Comparison of ENCODE assay signal across 15 cellular contexts in the genomic region with DNA sequence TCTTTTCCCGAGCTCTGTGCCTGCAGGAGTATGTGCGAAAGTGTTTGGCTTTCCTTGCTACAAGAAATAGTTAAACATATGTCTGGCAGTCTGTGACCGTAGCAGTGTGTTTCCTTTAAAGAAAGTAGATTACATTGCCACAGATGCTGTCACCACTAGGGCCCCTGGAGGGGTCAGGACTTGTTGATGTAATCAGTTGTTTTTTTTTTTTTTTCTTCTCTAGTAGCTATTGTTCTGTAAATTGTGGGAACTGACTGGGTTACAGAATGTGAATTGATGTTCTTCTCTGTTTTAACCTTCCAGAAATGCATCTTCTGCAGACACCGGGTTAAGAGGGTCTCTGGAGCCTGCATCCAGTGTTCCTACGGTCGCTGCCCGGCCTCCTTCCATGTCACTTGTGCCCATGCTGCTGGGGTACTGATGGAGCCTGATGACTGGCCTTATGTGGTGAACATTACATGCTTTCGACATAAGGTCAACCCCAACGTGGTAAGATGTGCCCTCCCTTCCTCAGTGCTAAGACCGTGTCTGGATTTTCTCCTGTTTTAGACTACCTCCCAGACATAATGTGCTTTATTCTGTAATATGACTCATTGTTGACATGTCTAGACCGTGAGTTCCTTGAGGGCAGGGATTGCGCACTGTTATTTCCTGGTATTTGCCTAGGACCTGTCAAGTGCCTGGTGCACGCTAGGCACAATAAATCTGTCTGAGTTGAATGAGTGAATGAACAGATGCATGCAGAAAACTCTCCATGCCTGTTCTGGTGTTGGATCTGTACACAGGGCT.
DNase-seq lines count a peak whose midpoint lies in the region; ATAC-seq, FAIRE-seq and TF ChIP-seq lines count a peak whose summit lies in the region.
"Had no signal": no experiment of that assay in that cellular context is flagged by ENCODE, and none has a peak within 500 bp of the region (broad histone marks: within the 10 kb centered on the region; RNA-seq: fewer than 3 reads in every experiment).

No MANE protein-coding gene starts in this region.

- H3K27ac ChIP-seq in HEK293 (ENCODE audit: extremely low read depth, low read depth, low read length) = no peak overlapping the region
- H3K27ac ChIP-seq in epithelial cell of prostate = no peak overlapping the region
- no peak overlapping the region for H3K27ac ChIP-seq in thyroid gland
- H3K27ac ChIP-seq: SJCRH30, suprapubic skin had no signal

- peaks cover 25 to 31% of the 10 kb centered on the region in 2 donors for H3K36me3 Mint-ChIP-seq in activated naive CD4-positive, alpha-beta T cell treated with anti-CD3 and anti-CD28 coated beads, Interleukin-2, amount 50 U/mL, for 72 hours

- H3K36me3 ChIP-seq in HEK293 (ENCODE audit: control insufficient read depth in 2 of 2, insufficient read depth in 1 of 2, low read length in 2 of 2) (no peaks in the 10 kb centered on the region), thyroid gland (peaks cover 4 to 6% of the 10 kb centered on the region in 2 donors)
- H3K36me3 ChIP-seq: SJCRH30 had no signal

- TF ChIP-seq POLR2A in thyroid gland (IDR thresholded peaks at IDR 0.05) = no peak

- TF ChIP-seq CTCF in HEK293 (tag by site-specific recombination; IDR thresholded peaks at IDR 0.05) = no peak
- TF ChIP-seq CTCF in thyroid gland (IDR thresholded peaks at IDR 0.05) = no peak

- H3K4me3 ChIP-seq in HEK293 (ENCODE audit: low read depth, low read length) (no peak overlapping the region), thyroid gland (replicated peaks in 1 of 3) (no peak overlapping the region)
- H3K4me3 ChIP-seq: SJCRH30, suprapubic skin had no signal

- peaks cover 0 to 5% of the 10 kb centered on the region in 2 donors for H3K9me3 Mint-ChIP-seq in activated naive CD4-positive, alpha-beta T cell treated with anti-CD3 and anti-CD28 coated beads, Interleukin-2, amount 50 U/mL, for 72 hours

- intact Hi-C loops in thyroid gland (cut with DNase I) = no loop called here

- no peak overlapping the region for H3K27ac Mint-ChIP-seq in activated naive CD4-positive, alpha-beta T cell treated with anti-CD3 and anti-CD28 coated beads, Interleukin-2, amount 50 U/mL, for 72 hours
- H3K27ac Mint-ChIP-seq: activated T-cell treated with anti-CD3 and anti-CD28 coated beads, Interleukin-2, amount 50 U/mL, for 72 hours had no signal

- no peaks in the 10 kb centered on the region; the same call in 1 of the 2 replicates for H3K4me1 ChIP-seq in HEK293 (ENCODE audit: control insufficient read depth, insufficient read depth, low read length)
- no peaks in the 10 kb centered on the region for H3K4me1 ChIP-seq in thyroid gland
- H3K4me1 ChIP-seq: SJCRH30 had no signal

- DNase-seq in RCC 7860 (ENCODE audit: low spot score) = peak; percentile 7
- peak; percentile 66 for DNase-seq in epithelial cell of prostate (ENCODE audit: low read depth, low spot score)
- DNase-seq in myocyte (ENCODE audit: low read depth) = peak; percentile 15
- DNase-seq in activated naive CD4-positive, alpha-beta T cell treated with anti-CD3 and anti-CD28 coated beads, Interleukin-2, amount 50 U/mL, for 72 hours (ENCODE audit: low spot score in 2 of 2) = no peak
- no peak for DNase-seq in thyroid gland
- DNase-seq: activated CD4-positive, alpha-beta T cell treated with anti-CD3 and anti-CD28 coated beads, Interleukin-2, amount 50 U/mL, for 48 hours; activated T-cell treated with anti-CD3 and anti-CD28 coated beads, Interleukin-2, amount 50 U/mL, for 72 hours; amygdala; kidney glomerular epithelial cell; NK-92 treated with Interleukin-12 subunit alpha and Interleukin-12 subunit beta, amount 100 ng/mL, for 24 hours had no signal

- no peaks in the 10 kb centered on the region for H3K27me3 ChIP-seq in thyroid gland
- H3K27me3 ChIP-seq: SJCRH30, suprapubic skin had no signal

- H3K9me3 ChIP-seq in HEK293 (ENCODE audit: control insufficient read depth, insufficient read depth, low read depth, low read length) = no peaks in the 10 kb centered on the region
- H3K9me3 ChIP-seq in thyroid gland = no peaks in the 10 kb centered on the region
- H3K9me3 ChIP-seq: SJCRH30, suprapubic skin had no signal

- 90 to 92% methylated on average over 13 of the region's 13 CpGs for WGBS in thyroid gland, 2 donors

- POLR2A ChIA-PET in HEK293 (lab: Yijun Ruan, JAX) = interaction anchor here (0.7 kb wide), 1 partner anchor 19 kb away, joined by 4 read pairs; no protein-coding TSS in a partner anchor

- CTCF ChIA-PET in HEK293 (lab: Yijun Ruan, JAX) = interaction anchor here (0.7 kb wide), 3 partner anchors 23 to 436 kb away, joined by 4 to 5 read pairs (median 4); no protein-coding TSS in a partner anchor

- FAIRE-seq in RCC 7860 (lab: Jason Lieb, UNC) = no peak
- FAIRE-seq: TTC549 had no signal

- no peak for ATAC-seq in HG02870 (IDR thresholded peaks at IDR 0.05; ENCODE audit: unreplicated experiment)
- no peak for ATAC-seq in activated naive CD4-positive, alpha-beta T cell treated with anti-CD3 and anti-CD28 coated beads, Interleukin-2, amount 50 U/mL, for 72 hours
- ATAC-seq: activated T-cell treated with anti-CD3 and anti-CD28 coated beads, Interleukin-2, amount 50 U/mL, for 72 hours had no signal

TF ChIP-seq in HEK293, 187 proteins besides CTCF, POLR2A, EP300 and RAD21:
- no peak for TF ChIP-seq ZNF76 (tag by site-specific recombination; IDR thresholded peaks at IDR 0.05; ENCODE audit: borderline replicate concordance, low read depth)
- no peak for TF ChIP-seq ZXDB (tag by site-specific recombination; IDR thresholded peaks at IDR 0.05)
- no peak for TF ChIP-seq SALL2 (tag by site-specific recombination; IDR thresholded peaks at IDR 0.05; ENCODE audit: borderline replicate concordance)
- no peak for TF ChIP-seq ZNF132 (tag by site-specific recombination; IDR thresholded peaks at IDR 0.05; ENCODE audit: borderline replicate concordance)
- TF ChIP-seq SETDB1 (IDR thresholded peaks at IDR 0.05; ENCODE audit: insufficient read length, low read length) = peak; percentile 85
- no peak for TF ChIP-seq GLI4 (tag by site-specific recombination; IDR thresholded peaks at IDR 0.05)
- TF ChIP-seq ZNF302 (tag by site-specific recombination; IDR thresholded peaks at IDR 0.05; ENCODE audit: low read depth) = no peak
- TF ChIP-seq, protein P1, sequence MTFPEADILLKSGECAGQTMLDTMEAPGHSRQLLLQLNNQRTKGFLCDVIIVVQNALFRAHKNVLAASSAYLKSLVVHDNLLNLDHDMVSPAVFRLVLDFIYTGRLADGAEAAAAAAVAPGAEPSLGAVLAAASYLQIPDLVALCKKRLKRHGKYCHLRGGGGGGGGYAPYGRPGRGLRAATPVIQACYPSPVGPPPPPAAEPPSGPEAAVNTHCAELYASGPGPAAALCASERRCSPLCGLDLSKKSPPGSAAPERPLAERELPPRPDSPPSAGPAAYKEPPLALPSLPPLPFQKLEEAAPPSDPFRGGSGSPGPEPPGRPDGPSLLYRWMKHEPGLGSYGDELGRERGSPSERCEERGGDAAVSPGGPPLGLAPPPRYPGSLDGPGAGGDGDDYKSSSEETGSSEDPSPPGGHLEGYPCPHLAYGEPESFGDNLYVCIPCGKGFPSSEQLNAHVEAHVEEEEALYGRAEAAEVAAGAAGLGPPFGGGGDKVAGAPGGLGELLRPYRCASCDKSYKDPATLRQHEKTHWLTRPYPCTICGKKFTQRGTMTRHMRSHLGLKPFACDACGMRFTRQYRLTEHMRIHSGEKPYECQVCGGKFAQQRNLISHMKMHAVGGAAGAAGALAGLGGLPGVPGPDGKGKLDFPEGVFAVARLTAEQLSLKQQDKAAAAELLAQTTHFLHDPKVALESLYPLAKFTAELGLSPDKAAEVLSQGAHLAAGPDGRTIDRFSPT (tag by site-specific recombination; IDR thresholded peaks at IDR 0.05) = no peak
- TF ChIP-seq ZNF560 (tag by site-specific recombination; IDR thresholded peaks at IDR 0.05; ENCODE audit: borderline replicate concordance) = no peak
- no peak for TF ChIP-seq SCRT1 (tag by site-specific recombination; IDR thresholded peaks at IDR 0.05; ENCODE audit: borderline replicate concordance)
- TF ChIP-seq ZNF585B (tag by site-specific recombination; IDR thresholded peaks at IDR 0.05) = peak; percentile 61

Comparison
In these comparisons a context has a peak if more than half of its experiments do, and no peak if none do; other contexts are left out.
1. DNase-seq: peak in RCC 7860 (single experiment), epithelial cell of prostate (single experiment) and myocyte (single experiment); none in activated naive CD4-positive, alpha-beta T cell treated with anti-CD3 and anti-CD28 coated beads, Interleukin-2, amount 50 U/mL, for 72 hours (0 of 2) and thyroid gland (0 of 2).